Comparison of ENCODE assay signal across 13 cellular contexts in the genomic region with DNA sequence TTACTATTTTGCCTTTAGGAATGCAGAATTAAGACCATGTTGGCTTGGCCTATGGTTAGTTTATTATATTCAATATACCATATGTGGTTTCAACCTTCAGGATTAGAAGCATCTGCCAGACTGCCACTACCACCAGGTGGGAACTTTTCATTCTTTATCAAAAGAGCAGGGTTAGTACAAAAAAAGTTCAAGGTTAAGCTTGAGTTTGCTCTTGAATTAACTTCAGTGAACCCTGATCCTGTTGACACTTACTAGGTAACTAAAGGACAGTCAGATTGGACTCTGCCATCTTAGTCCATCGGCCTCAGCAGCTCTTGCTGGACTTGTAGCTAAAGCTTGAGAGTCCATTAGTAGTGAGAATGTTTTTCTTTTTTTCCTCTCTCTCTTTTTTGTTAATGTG. TPM values are rescaled to one million over a fixed set of nuclear protein-coding genes. Genes with fewer than 3 reads are reported as not detected.
DNase-seq lines count a peak whose midpoint lies in the region; ATAC-seq and TF ChIP-seq lines count a peak whose summit lies in the region.
"Had no signal": no experiment of that assay in that cellular context is flagged by ENCODE, and none has a peak within 500 bp of the region (broad histone marks: within the 10 kb centered on the region; RNA-seq: fewer than 3 reads in every experiment).

No MANE protein-coding gene starts in this region.

- H3K79me2 ChIP-seq in ACC112 (ENCODE audit: control insufficient read depth, insufficient read depth, low read length, unreplicated experiment) (peaks cover 83% of the 10 kb centered on the region), GM23248 (ENCODE audit: insufficient read depth) (peaks cover 100% of the 10 kb centered on the region)

- no peak overlapping the region for H3K4me2 ChIP-seq in GM23248 (ENCODE audit: unreplicated experiment)

- no peaks in the 10 kb centered on the region for H3K27me3 ChIP-seq in ACC112 (ENCODE audit: insufficient read depth, low read length)
- H3K27me3 ChIP-seq in GM23248 (replicated peaks; ENCODE audit: insufficient read depth), result no peaks in the 10 kb centered on the region
- H3K27me3 ChIP-seq in sigmoid colon, result no peaks in the 10 kb centered on the region

- in situ Hi-C loops in GM23248 (cut with MboI), result no loop called here

- 100% methylated on average over 1 of the region's 1 CpG for WGBS in GM23248 (ENCODE audit: low coverage in 1 of 2, low lambda C conversion rate in 2 of 2, missing lambda C conversion rate in 2 of 2), 2 experiments
- 89 to 92% methylated on average over 1 of the region's 1 CpG for whole genome bisulfite sequencing in sigmoid colon, 2 donors

- no peak for ATAC-seq in GM21423 (IDR thresholded peaks at IDR 0.05; ENCODE audit: unreplicated experiment)

- no peak for TF ChIP-seq POLR2A in sigmoid colon (IDR thresholded peaks at IDR 0.05)

- intact Hi-C loops in sigmoid colon (cut with DNase I), result no loop called here

- H3K4me1 ChIP-seq in ACC112 (ENCODE audit: control insufficient read depth, insufficient read depth, low read length, unreplicated experiment), result peaks cover 40% of the 10 kb centered on the region
- H3K4me1 ChIP-seq in GM23248 (ENCODE audit: insufficient read depth), result peaks cover 91% of the 10 kb centered on the region
- peaks cover 0 to 67% (median 60%) of the 10 kb centered on the region in 4 donors for H3K4me1 ChIP-seq in sigmoid colon

- TF ChIP-seq CTCF in coronary artery (IDR thresholded peaks at IDR 0.05) (no peak), sigmoid colon (IDR thresholded peaks at IDR 0.05) (no peak)

- TF ChIP-seq EP300 in sigmoid colon (IDR thresholded peaks at IDR 0.05), result no peak

- no peak overlapping the region for H3K9ac ChIP-seq in GM23248

- no peaks in the 10 kb centered on the region for H3K9me2 ChIP-seq in GM23248 (ENCODE audit: insufficient read depth)

- H3K9me3 ChIP-seq in GM23248 (ENCODE audit: low read depth) (no peaks in the 10 kb centered on the region), sigmoid colon (no peaks in the 10 kb centered on the region)

- no peaks in the 10 kb centered on the region for H3K36me3 ChIP-seq in ACC112 (ENCODE audit: insufficient read depth, low read length)
- H3K36me3 ChIP-seq in GM23248 (ENCODE audit: low read depth), result peaks cover 16% of the 10 kb centered on the region; the same call in 1 of the 2 replicates
- no peaks in the 10 kb centered on the region for H3K36me3 ChIP-seq in sigmoid colon

- H3K27ac ChIP-seq in ACC112 (ENCODE audit: low read depth, low read length) (0 out of 2 replicates have a peak overlapping the region, but pooled peaks have one; percentile 3), GM23248 (peak overlapping the region; percentile 9; the same call in 1 of the 2 replicates), coronary artery (peak overlapping the region; percentile 23 to 88), sigmoid colon (peak overlapping the region in 3 of 4 donors; percentile 15 to 94 (median 89))

- no peak for DNase-seq in GM23248
- no peak for DNase-seq in coronary artery (ENCODE audit: low spot score)
- DNase-seq in sigmoid colon, result no peak
- no peak for DNase-seq in medulla oblongata (ENCODE audit: extremely low spot score)
- no peak for DNase-seq in activated effector memory CD4-positive, alpha-beta T cell treated with Interleukin-2 at 50 U/mL for 16 hours
- DNase-seq: CD8-positive, alpha-beta memory T cell; H9; Kasumi-1; NCI-H1417 treated with DMSO at 0.1 percent for 48 hours; NCI-H2081; NCI-H510A treated with DMSO at 0.1 percent for 48 hours had no signal

- H3K4me3 ChIP-seq in ACC112 (ENCODE audit: low read depth, low read length), result no peak overlapping the region
- H3K4me3 ChIP-seq in GM23248, result no peak overlapping the region
- H3K4me3 ChIP-seq in coronary artery, result no peak overlapping the region
- no peak overlapping the region for H3K4me3 ChIP-seq in sigmoid colon

- no peak overlapping the region for H2AFZ ChIP-seq in ACC112 (ENCODE audit: low read length, unreplicated experiment)
- no peak overlapping the region for H2AFZ ChIP-seq in GM23248

- peaks cover 87% of the 10 kb centered on the region for H3F3A ChIP-seq in GM23248 (ENCODE audit: insufficient read depth)

- peaks cover 30% of the 10 kb centered on the region for H4K20me1 ChIP-seq in GM23248 (ENCODE audit: insufficient read depth)

RNA-seq across cellular contexts. Expression of gene CLIC4, which starts 22.1 kb away (rescaled TPM):
- total RNA-seq in GM23248 (2014; rRNA removed; shearing (Covaris generic)), result 1,589 and 1,665 TPM in 2 replicates
- polyA plus RNA-seq in GM23248 (2016; fragmentation: Nextera tagmentation; extraction: Ambion mirVana), result 1,380 and 1,381 TPM in 2 replicates
- 100 to 1,000 TPM; 334 to 443 (median 385) TPM for total RNA-seq in sigmoid colon
- 10 to 100 TPM; 37.8 to 39.9 (median 37.9) TPM for polyA plus RNA-seq in sigmoid colon

Comparison
In these comparisons a context has a peak if more than half of its experiments do, and no peak if none do; other contexts are left out.
1. H3K27ac ChIP-seq: peak in every context shown above with its lines; median percentile 89 in sigmoid colon; 56 in coronary artery; 9 in GM23248; 3 in ACC112.